In the genomic region with DNA sequence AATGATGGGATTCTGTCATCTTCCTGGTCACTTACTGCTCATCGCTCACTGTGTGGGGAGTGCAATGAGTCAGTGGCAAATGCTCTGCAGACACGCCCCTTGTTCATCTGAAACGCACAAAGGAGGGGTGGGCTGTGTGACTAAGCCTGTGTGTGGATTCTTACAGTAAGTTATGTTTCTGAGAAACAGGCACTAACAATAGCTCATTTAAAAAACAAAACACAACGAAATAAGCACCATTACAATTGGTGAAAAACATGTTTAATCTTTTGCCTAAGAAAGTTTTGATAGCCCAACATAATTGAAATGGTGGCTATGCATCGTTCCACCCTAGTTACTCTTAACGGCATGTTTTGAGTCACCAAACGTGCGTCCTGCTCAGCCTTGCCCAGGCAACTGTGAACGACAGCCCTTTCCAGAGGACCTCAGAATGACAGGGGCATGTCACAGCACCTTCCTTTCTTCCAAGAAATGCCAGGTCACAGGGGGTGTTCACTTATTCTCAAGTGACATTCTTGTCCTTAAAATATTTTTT, we compare ENCODE assay signal across 1 cellular context.
TF ChIP-seq lines count a peak whose summit lies in the region.

No MANE protein-coding gene starts in this region.

TF ChIP-seq in K562, 482 proteins besides CTCF, POLR2A, EP300 and RAD21 (continued from another document and continues in another):
- TF ChIP-seq, protein P1, sequence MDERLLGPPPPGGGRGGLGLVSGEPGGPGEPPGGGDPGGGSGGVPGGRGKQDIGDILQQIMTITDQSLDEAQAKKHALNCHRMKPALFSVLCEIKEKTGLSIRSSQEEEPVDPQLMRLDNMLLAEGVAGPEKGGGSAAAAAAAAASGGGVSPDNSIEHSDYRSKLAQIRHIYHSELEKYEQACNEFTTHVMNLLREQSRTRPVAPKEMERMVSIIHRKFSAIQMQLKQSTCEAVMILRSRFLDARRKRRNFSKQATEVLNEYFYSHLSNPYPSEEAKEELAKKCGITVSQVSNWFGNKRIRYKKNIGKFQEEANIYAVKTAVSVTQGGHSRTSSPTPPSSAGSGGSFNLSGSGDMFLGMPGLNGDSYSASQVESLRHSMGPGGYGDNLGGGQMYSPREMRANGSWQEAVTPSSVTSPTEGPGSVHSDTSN (CRISPR knock-in tag; IDR thresholded peaks at IDR 0.05; ENCODE audit: low read depth): no peak
- TF ChIP-seq, protein P1 (tag; conservative IDR thresholded peaks at IDR 0.05; ENCODE audit: low read depth): peak; percentile 53
- TF ChIP-seq, protein P2, sequence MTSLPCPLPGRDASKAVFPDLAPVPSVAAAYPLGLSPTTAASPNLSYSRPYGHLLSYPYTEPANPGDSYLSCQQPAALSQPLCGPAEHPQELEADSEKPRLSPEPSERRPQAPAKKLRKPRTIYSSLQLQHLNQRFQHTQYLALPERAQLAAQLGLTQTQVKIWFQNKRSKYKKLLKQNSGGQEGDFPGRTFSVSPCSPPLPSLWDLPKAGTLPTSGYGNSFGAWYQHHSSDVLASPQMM (CRISPR knock-in tag; IDR thresholded peaks at IDR 0.05): no peak
- TF ChIP-seq, protein P3, sequence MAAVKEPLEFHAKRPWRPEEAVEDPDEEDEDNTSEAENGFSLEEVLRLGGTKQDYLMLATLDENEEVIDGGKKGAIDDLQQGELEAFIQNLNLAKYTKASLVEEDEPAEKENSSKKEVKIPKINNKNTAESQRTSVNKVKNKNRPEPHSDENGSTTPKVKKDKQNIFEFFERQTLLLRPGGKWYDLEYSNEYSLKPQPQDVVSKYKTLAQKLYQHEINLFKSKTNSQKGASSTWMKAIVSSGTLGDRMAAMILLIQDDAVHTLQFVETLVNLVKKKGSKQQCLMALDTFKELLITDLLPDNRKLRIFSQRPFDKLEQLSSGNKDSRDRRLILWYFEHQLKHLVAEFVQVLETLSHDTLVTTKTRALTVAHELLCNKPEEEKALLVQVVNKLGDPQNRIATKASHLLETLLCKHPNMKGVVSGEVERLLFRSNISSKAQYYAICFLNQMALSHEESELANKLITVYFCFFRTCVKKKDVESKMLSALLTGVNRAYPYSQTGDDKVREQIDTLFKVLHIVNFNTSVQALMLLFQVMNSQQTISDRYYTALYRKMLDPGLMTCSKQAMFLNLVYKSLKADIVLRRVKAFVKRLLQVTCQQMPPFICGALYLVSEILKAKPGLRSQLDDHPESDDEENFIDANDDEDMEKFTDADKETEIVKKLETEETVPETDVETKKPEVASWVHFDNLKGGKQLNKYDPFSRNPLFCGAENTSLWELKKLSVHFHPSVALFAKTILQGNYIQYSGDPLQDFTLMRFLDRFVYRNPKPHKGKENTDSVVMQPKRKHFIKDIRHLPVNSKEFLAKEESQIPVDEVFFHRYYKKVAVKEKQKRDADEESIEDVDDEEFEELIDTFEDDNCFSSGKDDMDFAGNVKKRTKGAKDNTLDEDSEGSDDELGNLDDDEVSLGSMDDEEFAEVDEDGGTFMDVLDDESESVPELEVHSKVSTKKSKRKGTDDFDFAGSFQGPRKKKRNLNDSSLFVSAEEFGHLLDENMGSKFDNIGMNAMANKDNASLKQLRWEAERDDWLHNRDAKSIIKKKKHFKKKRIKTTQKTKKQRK (IDR thresholded peaks at IDR 0.05; ENCODE audit: borderline replicate concordance, low read depth, low read length): no peak
- TF ChIP-seq ZNF232 (CRISPR knock-in tag; IDR thresholded peaks at IDR 0.05) (no peak), ARHGAP35 (IDR thresholded peaks at IDR 0.05; ENCODE audit: partially characterized antibody) (no peak), EGR1 (conservative IDR thresholded peaks at IDR 0.05) (no peak), MCM7 (IDR thresholded peaks at IDR 0.05) (no peak), ZNF311 (CRISPR knock-in tag; IDR thresholded peaks at IDR 0.05) (no peak), BMI1 (IDR thresholded peaks at IDR 0.05; ENCODE audit: low read length) (no peak), RBM25 (IDR thresholded peaks at IDR 0.05; ENCODE audit: low read depth, low read length, severe bottlenecking) (no peak), HDAC1 (IDR thresholded peaks at IDR 0.05) (no peak), RBM14 (IDR thresholded peaks at IDR 0.05; ENCODE audit: borderline replicate concordance, insufficient read depth, low read depth, low read length) (no peak), MEIS2 (IDR thresholded peaks at IDR 0.05; ENCODE audit: partially characterized antibody) (peak; percentile 63), ZNF551 (CRISPR knock-in tag; IDR thresholded peaks at IDR 0.05) (no peak), CC2D1A (IDR thresholded peaks at IDR 0.05) (0 out of 2 replicates have a peak, but pooled peaks have one; percentile 13), CBX1 (IDR thresholded peaks at IDR 0.05; ENCODE audit: low read depth) (no peak), ZNF445 (CRISPR knock-in tag; IDR thresholded peaks at IDR 0.05; ENCODE audit: low read depth) (no peak), RUNX1 (IDR thresholded peaks at IDR 0.05; ENCODE audit: low read depth) (no peak), ETV1 (tag; conservative IDR thresholded peaks at IDR 0.05; ENCODE audit: low read depth) (no peak), ZNF668 (CRISPR knock-in tag; IDR thresholded peaks at IDR 0.05) (no peak)
- TF ChIP-seq, protein P4, sequence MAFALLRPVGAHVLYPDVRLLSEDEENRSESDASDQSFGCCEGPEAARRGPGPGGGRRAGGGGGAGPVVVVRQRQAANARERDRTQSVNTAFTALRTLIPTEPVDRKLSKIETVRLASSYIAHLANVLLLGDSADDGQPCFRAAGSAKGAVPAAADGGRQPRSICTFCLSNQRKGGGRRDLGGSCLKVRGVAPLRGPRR (CRISPR knock-in tag; IDR thresholded peaks at IDR 0.05): no peak
- TF ChIP-seq, protein P5, sequence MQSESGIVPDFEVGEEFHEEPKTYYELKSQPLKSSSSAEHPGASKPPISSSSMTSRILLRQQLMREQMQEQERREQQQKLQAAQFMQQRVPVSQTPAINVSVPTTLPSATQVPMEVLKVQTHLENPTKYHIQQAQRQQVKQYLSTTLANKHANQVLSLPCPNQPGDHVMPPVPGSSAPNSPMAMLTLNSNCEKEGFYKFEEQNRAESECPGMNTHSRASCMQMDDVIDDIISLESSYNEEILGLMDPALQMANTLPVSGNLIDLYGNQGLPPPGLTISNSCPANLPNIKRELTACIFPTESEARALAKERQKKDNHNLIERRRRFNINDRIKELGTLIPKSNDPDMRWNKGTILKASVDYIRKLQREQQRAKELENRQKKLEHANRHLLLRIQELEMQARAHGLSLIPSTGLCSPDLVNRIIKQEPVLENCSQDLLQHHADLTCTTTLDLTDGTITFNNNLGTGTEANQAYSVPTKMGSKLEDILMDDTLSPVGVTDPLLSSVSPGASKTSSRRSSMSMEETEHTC (IDR thresholded peaks at IDR 0.05): no peak
- TF ChIP-seq, protein P6, sequence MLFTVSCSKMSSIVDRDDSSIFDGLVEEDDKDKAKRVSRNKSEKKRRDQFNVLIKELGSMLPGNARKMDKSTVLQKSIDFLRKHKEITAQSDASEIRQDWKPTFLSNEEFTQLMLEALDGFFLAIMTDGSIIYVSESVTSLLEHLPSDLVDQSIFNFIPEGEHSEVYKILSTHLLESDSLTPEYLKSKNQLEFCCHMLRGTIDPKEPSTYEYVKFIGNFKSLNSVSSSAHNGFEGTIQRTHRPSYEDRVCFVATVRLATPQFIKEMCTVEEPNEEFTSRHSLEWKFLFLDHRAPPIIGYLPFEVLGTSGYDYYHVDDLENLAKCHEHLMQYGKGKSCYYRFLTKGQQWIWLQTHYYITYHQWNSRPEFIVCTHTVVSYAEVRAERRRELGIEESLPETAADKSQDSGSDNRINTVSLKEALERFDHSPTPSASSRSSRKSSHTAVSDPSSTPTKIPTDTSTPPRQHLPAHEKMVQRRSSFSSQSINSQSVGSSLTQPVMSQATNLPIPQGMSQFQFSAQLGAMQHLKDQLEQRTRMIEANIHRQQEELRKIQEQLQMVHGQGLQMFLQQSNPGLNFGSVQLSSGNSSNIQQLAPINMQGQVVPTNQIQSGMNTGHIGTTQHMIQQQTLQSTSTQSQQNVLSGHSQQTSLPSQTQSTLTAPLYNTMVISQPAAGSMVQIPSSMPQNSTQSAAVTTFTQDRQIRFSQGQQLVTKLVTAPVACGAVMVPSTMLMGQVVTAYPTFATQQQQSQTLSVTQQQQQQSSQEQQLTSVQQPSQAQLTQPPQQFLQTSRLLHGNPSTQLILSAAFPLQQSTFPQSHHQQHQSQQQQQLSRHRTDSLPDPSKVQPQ (CRISPR knock-in tag; IDR thresholded peaks at IDR 0.05; ENCODE audit: borderline replicate concordance): no peak
- TF ChIP-seq, protein P7, sequence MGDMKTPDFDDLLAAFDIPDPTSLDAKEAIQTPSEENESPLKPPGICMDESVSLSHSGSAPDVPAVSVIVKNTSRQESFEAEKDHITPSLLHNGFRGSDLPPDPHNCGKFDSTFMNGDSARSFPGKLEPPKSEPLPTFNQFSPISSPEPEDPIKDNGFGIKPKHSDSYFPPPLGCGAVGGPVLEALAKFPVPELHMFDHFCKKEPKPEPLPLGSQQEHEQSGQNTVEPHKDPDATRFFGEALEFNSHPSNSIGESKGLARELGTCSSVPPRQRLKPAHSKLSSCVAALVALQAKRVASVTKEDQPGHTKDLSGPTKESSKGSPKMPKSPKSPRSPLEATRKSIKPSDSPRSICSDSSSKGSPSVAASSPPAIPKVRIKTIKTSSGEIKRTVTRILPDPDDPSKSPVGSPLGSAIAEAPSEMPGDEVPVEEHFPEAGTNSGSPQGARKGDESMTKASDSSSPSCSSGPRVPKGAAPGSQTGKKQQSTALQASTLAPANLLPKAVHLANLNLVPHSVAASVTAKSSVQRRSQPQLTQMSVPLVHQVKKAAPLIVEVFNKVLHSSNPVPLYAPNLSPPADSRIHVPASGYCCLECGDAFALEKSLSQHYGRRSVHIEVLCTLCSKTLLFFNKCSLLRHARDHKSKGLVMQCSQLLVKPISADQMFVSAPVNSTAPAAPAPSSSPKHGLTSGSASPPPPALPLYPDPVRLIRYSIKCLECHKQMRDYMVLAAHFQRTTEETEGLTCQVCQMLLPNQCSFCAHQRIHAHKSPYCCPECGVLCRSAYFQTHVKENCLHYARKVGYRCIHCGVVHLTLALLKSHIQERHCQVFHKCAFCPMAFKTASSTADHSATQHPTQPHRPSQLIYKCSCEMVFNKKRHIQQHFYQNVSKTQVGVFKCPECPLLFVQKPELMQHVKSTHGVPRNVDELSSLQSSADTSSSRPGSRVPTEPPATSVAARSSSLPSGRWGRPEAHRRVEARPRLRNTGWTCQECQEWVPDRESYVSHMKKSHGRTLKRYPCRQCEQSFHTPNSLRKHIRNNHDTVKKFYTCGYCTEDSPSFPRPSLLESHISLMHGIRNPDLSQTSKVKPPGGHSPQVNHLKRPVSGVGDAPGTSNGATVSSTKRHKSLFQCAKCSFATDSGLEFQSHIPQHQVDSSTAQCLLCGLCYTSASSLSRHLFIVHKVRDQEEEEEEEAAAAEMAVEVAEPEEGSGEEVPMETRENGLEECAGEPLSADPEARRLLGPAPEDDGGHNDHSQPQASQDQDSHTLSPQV (IDR thresholded peaks at IDR 0.05): peak; percentile 72; the same call in 1 of the 2 replicates
- TF ChIP-seq, protein P8, sequence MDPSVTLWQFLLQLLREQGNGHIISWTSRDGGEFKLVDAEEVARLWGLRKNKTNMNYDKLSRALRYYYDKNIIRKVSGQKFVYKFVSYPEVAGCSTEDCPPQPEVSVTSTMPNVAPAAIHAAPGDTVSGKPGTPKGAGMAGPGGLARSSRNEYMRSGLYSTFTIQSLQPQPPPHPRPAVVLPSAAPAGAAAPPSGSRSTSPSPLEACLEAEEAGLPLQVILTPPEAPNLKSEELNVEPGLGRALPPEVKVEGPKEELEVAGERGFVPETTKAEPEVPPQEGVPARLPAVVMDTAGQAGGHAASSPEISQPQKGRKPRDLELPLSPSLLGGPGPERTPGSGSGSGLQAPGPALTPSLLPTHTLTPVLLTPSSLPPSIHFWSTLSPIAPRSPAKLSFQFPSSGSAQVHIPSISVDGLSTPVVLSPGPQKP (CRISPR knock-in tag; IDR thresholded peaks at IDR 0.05): no peak
- TF ChIP-seq, protein P9, sequence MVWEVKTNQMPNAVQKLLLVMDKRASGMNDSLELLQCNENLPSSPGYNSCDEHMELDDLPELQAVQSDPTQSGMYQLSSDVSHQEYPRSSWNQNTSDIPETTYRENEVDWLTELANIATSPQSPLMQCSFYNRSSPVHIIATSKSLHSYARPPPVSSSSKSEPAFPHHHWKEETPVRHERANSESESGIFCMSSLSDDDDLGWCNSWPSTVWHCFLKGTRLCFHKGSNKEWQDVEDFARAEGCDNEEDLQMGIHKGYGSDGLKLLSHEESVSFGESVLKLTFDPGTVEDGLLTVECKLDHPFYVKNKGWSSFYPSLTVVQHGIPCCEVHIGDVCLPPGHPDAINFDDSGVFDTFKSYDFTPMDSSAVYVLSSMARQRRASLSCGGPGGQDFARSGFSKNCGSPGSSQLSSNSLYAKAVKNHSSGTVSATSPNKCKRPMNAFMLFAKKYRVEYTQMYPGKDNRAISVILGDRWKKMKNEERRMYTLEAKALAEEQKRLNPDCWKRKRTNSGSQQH (CRISPR knock-in tag; IDR thresholded peaks at IDR 0.05): no peak
- TF ChIP-seq, protein P10, sequence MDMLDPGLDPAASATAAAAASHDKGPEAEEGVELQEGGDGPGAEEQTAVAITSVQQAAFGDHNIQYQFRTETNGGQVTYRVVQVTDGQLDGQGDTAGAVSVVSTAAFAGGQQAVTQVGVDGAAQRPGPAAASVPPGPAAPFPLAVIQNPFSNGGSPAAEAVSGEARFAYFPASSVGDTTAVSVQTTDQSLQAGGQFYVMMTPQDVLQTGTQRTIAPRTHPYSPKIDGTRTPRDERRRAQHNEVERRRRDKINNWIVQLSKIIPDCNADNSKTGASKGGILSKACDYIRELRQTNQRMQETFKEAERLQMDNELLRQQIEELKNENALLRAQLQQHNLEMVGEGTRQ (CRISPR knock-in tag; IDR thresholded peaks at IDR 0.05): no peak
- TF ChIP-seq, protein P11, sequence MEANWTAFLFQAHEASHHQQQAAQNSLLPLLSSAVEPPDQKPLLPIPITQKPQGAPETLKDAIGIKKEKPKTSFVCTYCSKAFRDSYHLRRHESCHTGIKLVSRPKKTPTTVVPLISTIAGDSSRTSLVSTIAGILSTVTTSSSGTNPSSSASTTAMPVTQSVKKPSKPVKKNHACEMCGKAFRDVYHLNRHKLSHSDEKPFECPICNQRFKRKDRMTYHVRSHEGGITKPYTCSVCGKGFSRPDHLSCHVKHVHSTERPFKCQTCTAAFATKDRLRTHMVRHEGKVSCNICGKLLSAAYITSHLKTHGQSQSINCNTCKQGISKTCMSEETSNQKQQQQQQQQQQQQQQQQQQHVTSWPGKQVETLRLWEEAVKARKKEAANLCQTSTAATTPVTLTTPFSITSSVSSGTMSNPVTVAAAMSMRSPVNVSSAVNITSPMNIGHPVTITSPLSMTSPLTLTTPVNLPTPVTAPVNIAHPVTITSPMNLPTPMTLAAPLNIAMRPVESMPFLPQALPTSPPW (CRISPR knock-in tag; IDR thresholded peaks at IDR 0.05): peak; percentile 81
